ENCODE assay signal across 9 cellular contexts in the genomic region with DNA sequence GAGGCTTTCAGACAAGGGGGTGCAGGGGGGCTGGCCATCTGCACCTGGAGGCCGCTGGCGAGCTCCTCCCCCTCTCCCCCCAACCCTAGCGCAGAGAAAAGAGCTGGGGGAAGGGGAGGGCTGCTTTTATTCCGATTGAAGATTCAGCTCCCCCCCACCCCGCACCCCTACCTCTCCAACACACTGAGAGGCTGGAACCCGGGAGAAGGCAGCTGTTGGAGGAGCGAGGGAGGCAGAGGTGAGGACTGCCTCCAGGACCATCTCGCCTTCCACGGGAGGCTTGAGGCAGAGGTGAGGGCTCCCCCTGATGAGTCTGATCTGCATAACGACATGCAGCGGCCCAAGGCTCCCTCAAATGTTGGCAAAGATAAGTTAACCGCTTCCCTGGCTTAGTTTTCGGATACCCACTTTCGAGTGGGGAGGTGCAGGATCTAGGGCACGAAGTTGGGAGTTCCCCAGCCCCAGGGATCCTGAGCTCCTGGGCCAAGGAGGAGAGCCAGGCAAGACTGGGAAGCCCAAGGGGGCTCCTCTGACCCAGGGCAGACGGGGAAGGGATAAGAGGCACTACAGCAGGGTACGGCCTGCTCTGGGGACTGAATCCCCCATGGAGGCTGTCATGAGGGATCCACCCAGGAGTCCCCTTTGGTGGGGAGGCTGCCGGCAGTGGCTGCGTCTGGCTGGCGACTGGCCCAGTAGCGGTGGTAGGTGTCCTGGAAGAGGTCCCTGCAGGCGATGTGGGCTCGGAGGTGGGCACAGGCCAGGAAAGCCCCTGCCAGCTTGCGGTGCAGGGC. TPM values are rescaled to one million over a fixed set of nuclear protein-coding genes. Genes with fewer than 3 reads are reported as not detected.
A peak's percentile ranks its signal among the peaks of the same experiment; 100 is the strongest.
DNase-seq lines count a peak whose midpoint lies in the region; ATAC-seq and TF ChIP-seq lines count a peak whose summit lies in the region.
"Had no signal": no experiment of that assay in that cellular context is flagged by ENCODE, and none has a peak within 500 bp of the region (broad histone marks: within the 10 kb centered on the region; RNA-seq: fewer than 3 reads in every experiment).

No MANE protein-coding gene starts in this region.

- H3K36me3 Mint-ChIP-seq in activated CD8-positive, alpha-beta T cell treated with anti-CD3 and anti-CD28 coated beads for 36 hours (ENCODE audit: low read depth): no peaks in the 10 kb centered on the region
- H3K36me3 Mint-ChIP-seq in activated CD8-positive, alpha-beta T cell treated with anti-CD3 and anti-CD28 coated beads, Interleukin-2, amount 10 ng/mL, durations not matched to agents 7 days and 5 days (ENCODE audit: low read depth): no peaks in the 10 kb centered on the region

- H3K4me3 ChIP-seq in SK-N-MC (peak overlapping the region; percentile 79), right atrium auricular region (peak overlapping the region in 1 of 2 donors; percentile 90)

- peaks cover 0 to 41% of the 10 kb centered on the region in 2 donors for H3K4me1 ChIP-seq in right atrium auricular region

- H3K9ac ChIP-seq in SK-N-MC (ENCODE audit: insufficient read length): peak overlapping the region; percentile 77

- no peaks in the 10 kb centered on the region for H3K9me3 Mint-ChIP-seq in activated CD8-positive, alpha-beta T cell treated with anti-CD3 and anti-CD28 coated beads for 36 hours
- H3K9me3 Mint-ChIP-seq in activated CD8-positive, alpha-beta T cell treated with anti-CD3 and anti-CD28 coated beads, Interleukin-2, amount 10 ng/mL, durations not matched to agents 7 days and 5 days (ENCODE audit: insufficient read depth): no peaks in the 10 kb centered on the region
- H3K9me3 Mint-ChIP-seq: neural crest cell had no signal

- H3K27ac Mint-ChIP-seq in activated CD8-positive, alpha-beta T cell treated with anti-CD3 and anti-CD28 coated beads for 36 hours: peak overlapping the region; percentile 93
- no peak overlapping the region for H3K27ac Mint-ChIP-seq in activated CD8-positive, alpha-beta T cell treated with anti-CD3 and anti-CD28 coated beads, Interleukin-2, amount 10 ng/mL, durations not matched to agents 7 days and 5 days

- H3K27ac ChIP-seq in SK-N-MC (peak overlapping the region; percentile 82), right atrium auricular region (peak overlapping the region; percentile 90 to 91), substantia nigra (ENCODE audit: low read depth, low read length, poor library complexity, severe bottlenecking) (peak overlapping the region; percentile 83)

- no peaks in the 10 kb centered on the region; the same call in 1 of the 2 replicates for H3K36me3 ChIP-seq in SK-N-MC (ENCODE audit: insufficient read depth, low read length)
- H3K36me3 ChIP-seq in right atrium auricular region: peaks cover 11% of the 10 kb centered on the region

- intact Hi-C loops in activated CD8-positive, alpha-beta T cell treated with anti-CD3 and anti-CD28 coated beads for 36 hours (cut with micrococcal nuclease): no loop called here

- TF ChIP-seq CTCF in activated CD8-positive, alpha-beta T cell treated with anti-CD3 and anti-CD28 coated beads for 36 hours (IDR thresholded peaks at IDR 0.05): no peak
- no peak for TF ChIP-seq CTCF in right atrium auricular region (IDR thresholded peaks at IDR 0.05)

- H3K4me1 Mint-ChIP-seq in activated CD8-positive, alpha-beta T cell treated with anti-CD3 and anti-CD28 coated beads for 36 hours (ENCODE audit: low read depth): peaks cover 2% of the 10 kb centered on the region
- H3K4me1 Mint-ChIP-seq in activated CD8-positive, alpha-beta T cell treated with anti-CD3 and anti-CD28 coated beads, Interleukin-2, amount 10 ng/mL, durations not matched to agents 7 days and 5 days (ENCODE audit: low read depth): peaks cover 2% of the 10 kb centered on the region

- H3K27me3 ChIP-seq in right atrium auricular region: no peaks in the 10 kb centered on the region

- H3K9me3 ChIP-seq in SK-N-MC (ENCODE audit: low read depth, low read length): no peaks in the 10 kb centered on the region
- no peaks in the 10 kb centered on the region for H3K9me3 ChIP-seq in right atrium auricular region

- POLR2A ChIA-PET in activated CD8-positive, alpha-beta T cell treated with anti-CD3 and anti-CD28 coated beads for 36 hours (lab: Charles Lee): interaction anchor here (0.6 to 2.1 kb wide), 10 partner anchors 8 to 128 kb away, joined by 3 to 9 read pairs (median 4); a partner anchor contains a TSS
- POLR2A ChIA-PET in activated CD8-positive, alpha-beta T cell treated with anti-CD3 and anti-CD28 coated beads, Interleukin-2, amount 10 ng/mL, durations not matched to agents 7 days and 5 days (lab: Charles Lee): interaction anchor here (0.7 to 1.7 kb wide), 3 partner anchors 9 to 87 kb away, joined by 3 to 5 read pairs (median 4); a partner anchor contains a TSS

- peak; percentile 35 for DNase-seq in activated CD8-positive, alpha-beta T cell treated with anti-CD3 and anti-CD28 coated beads for 36 hours
- no peak for DNase-seq in activated CD8-positive, alpha-beta T cell treated with anti-CD3 and anti-CD28 coated beads, Interleukin-2, amount 10 ng/mL, durations not matched to agents 7 days and 5 days
- no peak for DNase-seq in SK-N-MC (ENCODE audit: low read depth, low spot score)
- no peak for DNase-seq in right atrium auricular region (ENCODE audit: low spot score)
- DNase-seq in substantia nigra (lab: John Stamatoyannopoulos, UW): peak in 3 of 49 donors; percentile 23 to 74 (median 39)
- no peak for DNase-seq in NCI-H748 (lab: John Stamatoyannopoulos, UW; ENCODE audit: unreplicated experiment)
- no peak for DNase-seq in superior temporal gyrus (ENCODE audit: extremely low spot score)

- H3K27me3 Mint-ChIP-seq in activated CD8-positive, alpha-beta T cell treated with anti-CD3 and anti-CD28 coated beads for 36 hours: no peaks in the 10 kb centered on the region
- H3K27me3 Mint-ChIP-seq in activated CD8-positive, alpha-beta T cell treated with anti-CD3 and anti-CD28 coated beads, Interleukin-2, amount 10 ng/mL, durations not matched to agents 7 days and 5 days (ENCODE audit: low read depth): no peaks in the 10 kb centered on the region

- no peak for ATAC-seq in activated CD8-positive, alpha-beta T cell treated with anti-CD3 and anti-CD28 coated beads for 36 hours
- ATAC-seq in activated CD8-positive, alpha-beta T cell treated with anti-CD3 and anti-CD28 coated beads, Interleukin-2, amount 10 ng/mL, durations not matched to agents 7 days and 5 days: no peak
- no peak for ATAC-seq in HG02678 (IDR thresholded peaks at IDR 0.05; ENCODE audit: unreplicated experiment)

- CTCF ChIA-PET in activated CD8-positive, alpha-beta T cell treated with anti-CD3 and anti-CD28 coated beads for 36 hours (lab: Charles Lee): interaction anchor here (0.6 to 1.7 kb wide), 4 partner anchors 14 to 115 kb away, joined by 3 to 9 read pairs (median 4); a partner anchor contains a TSS
- CTCF ChIA-PET in activated CD8-positive, alpha-beta T cell treated with anti-CD3 and anti-CD28 coated beads, Interleukin-2, amount 10 ng/mL, durations not matched to agents 7 days and 5 days (lab: Charles Lee): interaction anchor here (1.5 kb wide), 1 partner anchor 28 kb away, joined by 5 read pairs; no protein-coding TSS in a partner anchor

- peak overlapping the region; percentile 87 for H3K4me3 Mint-ChIP-seq in activated CD8-positive, alpha-beta T cell treated with anti-CD3 and anti-CD28 coated beads for 36 hours
- no peak overlapping the region for H3K4me3 Mint-ChIP-seq in activated CD8-positive, alpha-beta T cell treated with anti-CD3 and anti-CD28 coated beads, Interleukin-2, amount 10 ng/mL, durations not matched to agents 7 days and 5 days

RNA-seq across cellular contexts. Expression of a gene that starts 1.2 kb away (rescaled TPM):
- total RNA-seq in activated CD8-positive, alpha-beta T cell treated with anti-CD3 and anti-CD28 coated beads for 36 hours: 10 to 100 TPM; 13.7 to 17.7 TPM
- 1 to 10 TPM; 5.1 to 6.0 TPM for total RNA-seq in activated CD8-positive, alpha-beta T cell treated with anti-CD3 and anti-CD28 coated beads, Interleukin-2, amount 10 ng/mL, durations not matched to agents 7 days and 5 days
- total RNA-seq in right atrium auricular region: 10 to 100 TPM; 11.2 to 28.1 TPM

RNA-seq across cellular contexts. Expression of a gene that starts 25.1 kb away (rescaled TPM):
- total RNA-seq in activated CD8-positive, alpha-beta T cell treated with anti-CD3 and anti-CD28 coated beads for 36 hours: 10 to 100 TPM; 23.2 to 24.0 TPM
- total RNA-seq in activated CD8-positive, alpha-beta T cell treated with anti-CD3 and anti-CD28 coated beads, Interleukin-2, amount 10 ng/mL, durations not matched to agents 7 days and 5 days: 10 to 100 TPM; 21.5 to 27.2 TPM
- 10 to 100 TPM; 23.3 to 26.6 TPM for total RNA-seq in right atrium auricular region

RNA-seq across cellular contexts. Expression of a gene that starts 25.3 kb away (rescaled TPM):
- total RNA-seq in activated CD8-positive, alpha-beta T cell treated with anti-CD3 and anti-CD28 coated beads for 36 hours: 1 to 10 TPM; 4.8 to 5.2 TPM
- 1 to 10 TPM; 4.7 to 5.3 TPM for total RNA-seq in activated CD8-positive, alpha-beta T cell treated with anti-CD3 and anti-CD28 coated beads, Interleukin-2, amount 10 ng/mL, durations not matched to agents 7 days and 5 days
- 10 to 100 TPM; 15.2 to 15.6 TPM for total RNA-seq in right atrium auricular region

RNA-seq across cellular contexts. Expression of a gene that starts 58.7 kb away (rescaled TPM):
- total RNA-seq in activated CD8-positive, alpha-beta T cell treated with anti-CD3 and anti-CD28 coated beads for 36 hours: 10 to 100 TPM; 12.8 to 14.2 TPM
- total RNA-seq in activated CD8-positive, alpha-beta T cell treated with anti-CD3 and anti-CD28 coated beads, Interleukin-2, amount 10 ng/mL, durations not matched to agents 7 days and 5 days: 10 to 100 TPM; 15.2 to 17.1 TPM
- 1 to 10 TPM; 3.7 to 5.3 TPM for total RNA-seq in right atrium auricular region

RNA-seq across cellular contexts. Expression of a gene that starts 59.4 kb away (rescaled TPM):
- 100 to 1,000 TPM; 260 to 281 TPM for total RNA-seq in activated CD8-positive, alpha-beta T cell treated with anti-CD3 and anti-CD28 coated beads for 36 hours
- 100 to 1,000 TPM; 175 to 183 TPM for total RNA-seq in activated CD8-positive, alpha-beta T cell treated with anti-CD3 and anti-CD28 coated beads, Interleukin-2, amount 10 ng/mL, durations not matched to agents 7 days and 5 days
- 10 to 100 TPM; 30.7 to 32.9 TPM for total RNA-seq in right atrium auricular region
